In the genomic region with DNA sequence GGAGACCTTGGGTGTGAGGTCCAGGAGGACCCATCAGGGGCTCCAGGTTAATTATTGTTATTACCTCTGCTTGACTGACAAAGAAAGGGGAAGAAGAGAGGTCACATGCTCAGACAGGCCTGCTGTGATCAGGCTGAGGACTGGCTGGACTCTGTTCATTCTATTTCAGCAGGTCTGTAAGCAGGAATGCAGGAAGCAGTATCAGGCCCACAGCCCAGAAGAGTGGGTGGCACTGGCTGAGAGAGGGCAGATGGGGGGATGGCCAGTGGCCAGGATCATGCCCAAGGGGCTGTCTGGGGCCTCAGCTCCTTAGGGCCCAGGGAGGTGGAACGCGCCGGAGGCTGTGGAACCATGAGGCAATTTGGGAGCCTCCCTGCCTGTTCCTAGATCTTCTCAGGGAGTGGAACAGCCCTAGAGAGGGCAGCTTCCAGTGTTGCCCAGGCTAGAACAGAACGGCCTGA, we compare ENCODE assay signal across 1 cellular context.
A peak's percentile ranks its signal among the peaks of the same experiment; 100 is the strongest.
TF ChIP-seq lines count a peak whose summit lies in the region.

No MANE protein-coding gene starts in this region.

TF ChIP-seq in HepG2, 621 proteins besides CTCF, POLR2A, EP300 and RAD21 (continued from another document and continues in another):
- TF ChIP-seq, protein P1, sequence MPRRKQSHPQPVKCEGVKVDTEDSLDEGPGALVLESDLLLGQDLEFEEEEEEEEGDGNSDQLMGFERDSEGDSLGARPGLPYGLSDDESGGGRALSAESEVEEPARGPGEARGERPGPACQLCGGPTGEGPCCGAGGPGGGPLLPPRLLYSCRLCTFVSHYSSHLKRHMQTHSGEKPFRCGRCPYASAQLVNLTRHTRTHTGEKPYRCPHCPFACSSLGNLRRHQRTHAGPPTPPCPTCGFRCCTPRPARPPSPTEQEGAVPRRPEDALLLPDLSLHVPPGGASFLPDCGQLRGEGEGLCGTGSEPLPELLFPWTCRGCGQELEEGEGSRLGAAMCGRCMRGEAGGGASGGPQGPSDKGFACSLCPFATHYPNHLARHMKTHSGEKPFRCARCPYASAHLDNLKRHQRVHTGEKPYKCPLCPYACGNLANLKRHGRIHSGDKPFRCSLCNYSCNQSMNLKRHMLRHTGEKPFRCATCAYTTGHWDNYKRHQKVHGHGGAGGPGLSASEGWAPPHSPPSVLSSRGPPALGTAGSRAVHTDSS (CRISPR knock-in tag; conservative IDR thresholded peaks at IDR 0.05): no peak
- TF ChIP-seq ZNF746 (CRISPR knock-in tag; IDR thresholded peaks at IDR 0.05): no peak
- TF ChIP-seq ZSCAN9 (CRISPR knock-in tag; IDR thresholded peaks at IDR 0.05; ENCODE audit: borderline replicate concordance): no peak
- TF ChIP-seq MAFF (IDR thresholded peaks at IDR 0.05; ENCODE audit: low read depth, low read length): no peak
- no peak for TF ChIP-seq ZNF430 (CRISPR knock-in tag; IDR thresholded peaks at IDR 0.05)
- no peak for TF ChIP-seq TCF7 (IDR thresholded peaks at IDR 0.05; ENCODE audit: low read depth)
- TF ChIP-seq, protein P2, sequence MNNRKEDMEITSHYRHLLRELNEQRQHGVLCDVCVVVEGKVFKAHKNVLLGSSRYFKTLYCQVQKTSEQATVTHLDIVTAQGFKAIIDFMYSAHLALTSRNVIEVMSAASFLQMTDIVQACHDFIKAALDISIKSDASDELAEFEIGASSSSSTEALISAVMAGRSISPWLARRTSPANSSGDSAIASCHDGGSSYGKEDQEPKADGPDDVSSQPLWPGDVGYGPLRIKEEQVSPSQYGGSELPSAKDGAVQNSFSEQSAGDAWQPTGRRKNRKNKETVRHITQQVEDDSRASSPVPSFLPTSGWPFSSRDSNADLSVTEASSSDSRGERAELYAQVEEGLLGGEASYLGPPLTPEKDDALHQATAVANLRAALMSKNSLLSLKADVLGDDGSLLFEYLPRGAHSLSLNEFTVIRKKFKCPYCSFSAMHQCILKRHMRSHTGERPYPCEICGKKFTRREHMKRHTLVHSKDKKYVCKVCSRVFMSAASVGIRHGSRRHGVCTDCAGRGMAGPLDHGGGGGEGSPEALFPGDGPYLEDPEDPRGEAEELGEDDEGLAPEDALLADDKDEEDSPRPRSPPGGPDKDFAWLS (CRISPR knock-in tag; IDR thresholded peaks at IDR 0.05; ENCODE audit: borderline replicate concordance): no peak
- TF ChIP-seq FOXJ3 (CRISPR knock-in tag; IDR thresholded peaks at IDR 0.05; ENCODE audit: borderline replicate concordance): no peak
- TF ChIP-seq TBP (CRISPR knock-in tag; IDR thresholded peaks at IDR 0.05): no peak
- 0 out of 2 replicates have a peak, but pooled peaks have one; percentile 46 for TF ChIP-seq GATA4 (IDR thresholded peaks at IDR 0.05; ENCODE audit: borderline replicate concordance, low read depth)
- TF ChIP-seq, protein P3, sequence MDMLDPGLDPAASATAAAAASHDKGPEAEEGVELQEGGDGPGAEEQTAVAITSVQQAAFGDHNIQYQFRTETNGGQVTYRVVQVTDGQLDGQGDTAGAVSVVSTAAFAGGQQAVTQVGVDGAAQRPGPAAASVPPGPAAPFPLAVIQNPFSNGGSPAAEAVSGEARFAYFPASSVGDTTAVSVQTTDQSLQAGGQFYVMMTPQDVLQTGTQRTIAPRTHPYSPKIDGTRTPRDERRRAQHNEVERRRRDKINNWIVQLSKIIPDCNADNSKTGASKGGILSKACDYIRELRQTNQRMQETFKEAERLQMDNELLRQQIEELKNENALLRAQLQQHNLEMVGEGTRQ (IDR thresholded peaks at IDR 0.05; ENCODE audit: low read depth, low read length): peak; percentile 47; the same call in 1 of the 2 replicates
- TF ChIP-seq, protein P3 (CRISPR knock-in tag; IDR thresholded peaks at IDR 0.05; ENCODE audit: borderline replicate concordance): peak; percentile 73; the same call in 1 of the 2 replicates
- no peak for TF ChIP-seq ZNF468 (CRISPR knock-in tag; IDR thresholded peaks at IDR 0.05)
- no peak for TF ChIP-seq TCF7L2 (IDR thresholded peaks at IDR 0.05; ENCODE audit: low read depth, low read length)
- TF ChIP-seq, protein P4, sequence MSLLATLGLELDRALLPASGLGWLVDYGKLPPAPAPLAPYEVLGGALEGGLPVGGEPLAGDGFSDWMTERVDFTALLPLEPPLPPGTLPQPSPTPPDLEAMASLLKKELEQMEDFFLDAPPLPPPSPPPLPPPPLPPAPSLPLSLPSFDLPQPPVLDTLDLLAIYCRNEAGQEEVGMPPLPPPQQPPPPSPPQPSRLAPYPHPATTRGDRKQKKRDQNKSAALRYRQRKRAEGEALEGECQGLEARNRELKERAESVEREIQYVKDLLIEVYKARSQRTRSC (CRISPR knock-in tag; IDR thresholded peaks at IDR 0.05; ENCODE audit: low read depth): no peak
- no peak for TF ChIP-seq ZNF180 (CRISPR knock-in tag; IDR thresholded peaks at IDR 0.05; ENCODE audit: borderline replicate concordance, low read depth)
- no peak for TF ChIP-seq ZNF766 (CRISPR knock-in tag; IDR thresholded peaks at IDR 0.05; ENCODE audit: borderline replicate concordance)
- no peak for TF ChIP-seq ZNF20 (CRISPR knock-in tag; IDR thresholded peaks at IDR 0.05)
- TF ChIP-seq, protein P5, sequence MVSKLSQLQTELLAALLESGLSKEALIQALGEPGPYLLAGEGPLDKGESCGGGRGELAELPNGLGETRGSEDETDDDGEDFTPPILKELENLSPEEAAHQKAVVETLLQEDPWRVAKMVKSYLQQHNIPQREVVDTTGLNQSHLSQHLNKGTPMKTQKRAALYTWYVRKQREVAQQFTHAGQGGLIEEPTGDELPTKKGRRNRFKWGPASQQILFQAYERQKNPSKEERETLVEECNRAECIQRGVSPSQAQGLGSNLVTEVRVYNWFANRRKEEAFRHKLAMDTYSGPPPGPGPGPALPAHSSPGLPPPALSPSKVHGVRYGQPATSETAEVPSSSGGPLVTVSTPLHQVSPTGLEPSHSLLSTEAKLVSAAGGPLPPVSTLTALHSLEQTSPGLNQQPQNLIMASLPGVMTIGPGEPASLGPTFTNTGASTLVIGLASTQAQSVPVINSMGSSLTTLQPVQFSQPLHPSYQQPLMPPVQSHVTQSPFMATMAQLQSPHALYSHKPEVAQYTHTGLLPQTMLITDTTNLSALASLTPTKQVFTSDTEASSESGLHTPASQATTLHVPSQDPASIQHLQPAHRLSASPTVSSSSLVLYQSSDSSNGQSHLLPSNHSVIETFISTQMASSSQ (IDR thresholded peaks at IDR 0.05; ENCODE audit: low read depth): peak; percentile 79
- TF ChIP-seq, protein P5 (CRISPR knock-in tag; IDR thresholded peaks at IDR 0.05; ENCODE audit: borderline replicate concordance): peak; percentile 74; the same call in 1 of the 2 replicates
- no peak for TF ChIP-seq ELF4 (CRISPR knock-in tag; IDR thresholded peaks at IDR 0.05; ENCODE audit: borderline replicate concordance)
- TF ChIP-seq KDM2A (CRISPR knock-in tag; IDR thresholded peaks at IDR 0.05; ENCODE audit: borderline replicate concordance, low read depth): peak; percentile 11; the same call in 1 of the 2 replicates
- TF ChIP-seq ZNF138 (CRISPR knock-in tag; IDR thresholded peaks at IDR 0.05; ENCODE audit: low read depth): no peak
- TF ChIP-seq, protein P6, sequence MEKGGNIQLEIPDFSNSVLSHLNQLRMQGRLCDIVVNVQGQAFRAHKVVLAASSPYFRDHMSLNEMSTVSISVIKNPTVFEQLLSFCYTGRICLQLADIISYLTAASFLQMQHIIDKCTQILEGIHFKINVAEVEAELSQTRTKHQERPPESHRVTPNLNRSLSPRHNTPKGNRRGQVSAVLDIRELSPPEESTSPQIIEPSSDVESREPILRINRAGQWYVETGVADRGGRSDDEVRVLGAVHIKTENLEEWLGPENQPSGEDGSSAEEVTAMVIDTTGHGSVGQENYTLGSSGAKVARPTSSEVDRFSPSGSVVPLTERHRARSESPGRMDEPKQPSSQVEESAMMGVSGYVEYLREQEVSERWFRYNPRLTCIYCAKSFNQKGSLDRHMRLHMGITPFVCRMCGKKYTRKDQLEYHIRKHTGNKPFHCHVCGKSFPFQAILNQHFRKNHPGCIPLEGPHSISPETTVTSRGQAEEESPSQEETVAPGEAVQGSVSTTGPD (CRISPR knock-in tag; IDR thresholded peaks at IDR 0.05): no peak
- TF ChIP-seq RORA (CRISPR knock-in tag; IDR thresholded peaks at IDR 0.05): no peak
- TF ChIP-seq RBM39 (IDR thresholded peaks at IDR 0.05; ENCODE audit: low read depth, low read length, poor library complexity, severe bottlenecking): no peak
- TF ChIP-seq ZNF460 (CRISPR knock-in tag; IDR thresholded peaks at IDR 0.05; ENCODE audit: borderline replicate concordance): no peak
- TF ChIP-seq ZNF557 (CRISPR knock-in tag; IDR thresholded peaks at IDR 0.05): no peak
- TF ChIP-seq HDAC6 (IDR thresholded peaks at IDR 0.05; ENCODE audit: low read depth, low read length): no peak
- no peak for TF ChIP-seq ZNF530 (CRISPR knock-in tag; IDR thresholded peaks at IDR 0.05; ENCODE audit: low read depth)
- TF ChIP-seq ZNF343 (CRISPR knock-in tag; IDR thresholded peaks at IDR 0.05): no peak
- TF ChIP-seq WIZ (CRISPR knock-in tag; IDR thresholded peaks at IDR 0.05): 0 out of 2 replicates have a peak, but pooled peaks have one; percentile 73
- TF ChIP-seq ZSCAN25 (CRISPR knock-in tag; IDR thresholded peaks at IDR 0.05): peak; percentile 34; the same call in 1 of the 2 replicates
- TF ChIP-seq, protein P7, sequence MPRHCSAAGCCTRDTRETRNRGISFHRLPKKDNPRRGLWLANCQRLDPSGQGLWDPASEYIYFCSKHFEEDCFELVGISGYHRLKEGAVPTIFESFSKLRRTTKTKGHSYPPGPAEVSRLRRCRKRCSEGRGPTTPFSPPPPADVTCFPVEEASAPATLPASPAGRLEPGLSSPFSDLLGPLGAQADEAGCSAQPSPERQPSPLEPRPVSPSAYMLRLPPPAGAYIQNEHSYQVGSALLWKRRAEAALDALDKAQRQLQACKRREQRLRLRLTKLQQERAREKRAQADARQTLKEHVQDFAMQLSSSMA (CRISPR knock-in tag; IDR thresholded peaks at IDR 0.05): no peak
- no peak for TF ChIP-seq GATAD1 (CRISPR knock-in tag; IDR thresholded peaks at IDR 0.05)
- no peak for TF ChIP-seq TSC22D2 (CRISPR knock-in tag; IDR thresholded peaks at IDR 0.05; ENCODE audit: borderline replicate concordance)
- TF ChIP-seq ZNF713 (CRISPR knock-in tag; IDR thresholded peaks at IDR 0.05): no peak
- TF ChIP-seq HHEX (CRISPR knock-in tag; IDR thresholded peaks at IDR 0.05): no peak
- no peak for TF ChIP-seq ZNF83 (CRISPR knock-in tag; IDR thresholded peaks at IDR 0.05; ENCODE audit: borderline replicate concordance)
- no peak for TF ChIP-seq CEBPB (IDR thresholded peaks at IDR 0.05; ENCODE audit: borderline replicate concordance, low read depth, low read length)
- no peak for TF ChIP-seq ZNF24 (IDR thresholded peaks at IDR 0.05)
- TF ChIP-seq, protein P8, sequence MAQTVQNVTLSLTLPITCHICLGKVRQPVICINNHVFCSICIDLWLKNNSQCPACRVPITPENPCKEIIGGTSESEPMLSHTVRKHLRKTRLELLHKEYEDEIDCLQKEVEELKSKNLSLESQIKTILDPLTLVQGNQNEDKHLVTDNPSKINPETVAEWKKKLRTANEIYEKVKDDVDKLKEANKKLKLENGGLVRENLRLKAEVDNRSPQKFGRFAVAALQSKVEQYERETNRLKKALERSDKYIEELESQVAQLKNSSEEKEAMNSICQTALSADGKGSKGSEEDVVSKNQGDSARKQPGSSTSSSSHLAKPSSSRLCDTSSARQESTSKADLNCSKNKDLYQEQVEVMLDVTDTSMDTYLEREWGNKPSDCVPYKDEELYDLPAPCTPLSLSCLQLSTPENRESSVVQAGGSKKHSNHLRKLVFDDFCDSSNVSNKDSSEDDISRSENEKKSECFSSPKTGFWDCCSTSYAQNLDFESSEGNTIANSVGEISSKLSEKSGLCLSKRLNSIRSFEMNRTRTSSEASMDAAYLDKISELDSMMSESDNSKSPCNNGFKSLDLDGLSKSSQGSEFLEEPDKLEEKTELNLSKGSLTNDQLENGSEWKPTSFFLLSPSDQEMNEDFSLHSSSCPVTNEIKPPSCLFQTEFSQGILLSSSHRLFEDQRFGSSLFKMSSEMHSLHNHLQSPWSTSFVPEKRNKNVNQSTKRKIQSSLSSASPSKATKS (CRISPR knock-in tag; IDR thresholded peaks at IDR 0.05): no peak
- TF ChIP-seq ZFP41 (CRISPR knock-in tag; IDR thresholded peaks at IDR 0.05; ENCODE audit: borderline replicate concordance): no peak
- TF ChIP-seq, protein P9, sequence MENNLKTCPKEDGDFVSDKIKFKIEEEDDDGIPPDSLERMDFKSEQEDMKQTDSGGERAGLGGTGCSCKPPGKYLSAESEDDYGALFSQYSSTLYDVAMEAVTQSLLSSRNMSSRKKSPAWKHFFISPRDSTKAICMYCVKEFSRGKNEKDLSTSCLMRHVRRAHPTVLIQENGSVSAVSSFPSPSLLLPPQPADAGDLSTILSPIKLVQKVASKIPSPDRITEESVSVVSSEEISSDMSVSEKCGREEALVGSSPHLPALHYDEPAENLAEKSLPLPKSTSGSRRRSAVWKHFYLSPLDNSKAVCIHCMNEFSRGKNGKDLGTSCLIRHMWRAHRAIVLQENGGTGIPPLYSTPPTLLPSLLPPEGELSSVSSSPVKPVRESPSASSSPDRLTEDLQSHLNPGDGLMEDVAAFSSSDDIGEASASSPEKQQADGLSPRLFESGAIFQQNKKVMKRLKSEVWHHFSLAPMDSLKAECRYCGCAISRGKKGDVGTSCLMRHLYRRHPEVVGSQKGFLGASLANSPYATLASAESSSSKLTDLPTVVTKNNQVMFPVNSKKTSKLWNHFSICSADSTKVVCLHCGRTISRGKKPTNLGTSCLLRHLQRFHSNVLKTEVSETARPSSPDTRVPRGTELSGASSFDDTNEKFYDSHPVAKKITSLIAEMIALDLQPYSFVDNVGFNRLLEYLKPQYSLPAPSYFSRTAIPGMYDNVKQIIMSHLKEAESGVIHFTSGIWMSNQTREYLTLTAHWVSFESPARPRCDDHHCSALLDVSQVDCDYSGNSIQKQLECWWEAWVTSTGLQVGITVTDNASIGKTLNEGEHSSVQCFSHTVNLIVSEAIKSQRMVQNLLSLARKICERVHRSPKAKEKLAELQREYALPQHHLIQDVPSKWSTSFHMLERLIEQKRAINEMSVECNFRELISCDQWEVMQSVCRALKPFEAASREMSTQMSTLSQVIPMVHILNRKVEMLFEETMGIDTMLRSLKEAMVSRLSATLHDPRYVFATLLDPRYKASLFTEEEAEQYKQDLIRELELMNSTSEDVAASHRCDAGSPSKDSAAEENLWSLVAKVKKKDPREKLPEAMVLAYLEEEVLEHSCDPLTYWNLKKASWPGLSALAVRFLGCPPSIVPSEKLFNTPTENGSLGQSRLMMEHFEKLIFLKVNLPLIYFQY (CRISPR knock-in tag; IDR thresholded peaks at IDR 0.05; ENCODE audit: borderline replicate concordance): no peak; the same call in 1 of the 2 replicates
